Comparison of ENCODE assay signal across 19 cellular contexts in genomic region chr2:189625636-189626035, GRCh38. TPM values are rescaled to one million over a fixed set of nuclear protein-coding genes. Genes with fewer than 3 reads are reported as not detected.
DNase-seq lines count a peak whose midpoint lies in the region; ATAC-seq, FAIRE-seq and TF ChIP-seq lines count a peak whose summit lies in the region.
"Had no signal": no experiment of that assay in that cellular context is flagged by ENCODE, and none has a peak within 500 bp of the region (broad histone marks: within the 10 kb centered on the region; RNA-seq: fewer than 3 reads in every experiment).

No MANE protein-coding gene starts in this region.

- H3K4me1 Mint-ChIP-seq in activated naive CD4-positive, alpha-beta T cell treated with anti-CD3 and anti-CD28 coated beads, Interleukin-2, amount 50 U/mL, for 24 hours = peaks cover 29% of the 10 kb centered on the region
- peaks cover 24% of the 10 kb centered on the region for H3K4me1 Mint-ChIP-seq in activated naive CD4-positive, alpha-beta T cell treated with anti-CD3 and anti-CD28 coated beads for 36 hours (ENCODE audit: low read depth)
- H3K4me1 Mint-ChIP-seq: B cell had no signal

- H3K18ac ChIP-seq in H1 (ENCODE audit: extremely low read depth, low read length) = no peak overlapping the region

- H4K20me1 ChIP-seq in H1 (replicated peaks in 1 of 2; ENCODE audit: control insufficient read depth in 1 of 2, insufficient read depth in 2 of 2, low read length in 2 of 2) (no peaks in the 10 kb centered on the region), HepG2 (ENCODE audit: insufficient read depth, low read length) (no peaks in the 10 kb centered on the region)
- H4K20me1 ChIP-seq: BLaER1 had no signal

- in situ Hi-C loops in HepG2 (cut with HindIII; ENCODE audit: extremely low pct_ligation_motif_present, low pct_unique_long_range_greater_than_20kb) = no loop called here

- H3K36me3 Mint-ChIP-seq in activated naive CD4-positive, alpha-beta T cell treated with anti-CD3 and anti-CD28 coated beads, Interleukin-2, amount 50 U/mL, for 24 hours = no peaks in the 10 kb centered on the region
- H3K36me3 Mint-ChIP-seq in activated naive CD4-positive, alpha-beta T cell treated with anti-CD3 and anti-CD28 coated beads for 36 hours (ENCODE audit: low read depth) = no peaks in the 10 kb centered on the region
- H3K36me3 Mint-ChIP-seq: CD4-positive, CD25-positive, alpha-beta regulatory T cell; CD8-positive, alpha-beta T cell had no signal

- H4K5ac ChIP-seq in H1 (ENCODE audit: insufficient read length, low read depth, low read length) = no peak overlapping the region

- no peaks in the 10 kb centered on the region for H3K23me2 ChIP-seq in H1 (ENCODE audit: low read depth, low read length)

- no peak overlapping the region for H2BK120ac ChIP-seq in H1 (replicated peaks; ENCODE audit: low read depth, low read length)

- TF ChIP-seq CTCF in H1 (IDR thresholded peaks at IDR 0.05; ENCODE audit: control extremely low read depth in 1 of 3, insufficient read depth in 1 of 3, low read depth in 1 of 3, low read length in 3 of 3) (no peak), HepG2 (CRISPR knock-in tag; IDR thresholded peaks at IDR 0.05) (peak; percentile 20; the same call in 1 of the 2 replicates), spleen (IDR thresholded peaks at IDR 0.05 in 8 of 11, conservative IDR thresholded peaks at IDR 0.05 in 3 of 11) (no peak)

- H3K27ac Mint-ChIP-seq in activated naive CD4-positive, alpha-beta T cell treated with anti-CD3 and anti-CD28 coated beads, Interleukin-2, amount 50 U/mL, for 24 hours = peak overlapping the region; percentile 48
- H3K27ac Mint-ChIP-seq in activated naive CD4-positive, alpha-beta T cell treated with anti-CD3 and anti-CD28 coated beads for 36 hours = no peak overlapping the region
- H3K27ac Mint-ChIP-seq: B cell; CD4-positive, CD25-positive, alpha-beta regulatory T cell; CD8-positive, alpha-beta T cell had no signal

- no peaks in the 10 kb centered on the region for H3K79me1 ChIP-seq in H1 (ENCODE audit: low read depth, low read length)

- TF ChIP-seq POLR2A in H1 (IDR thresholded peaks at IDR 0.05; ENCODE audit: control extremely low read depth in 1 of 2, low read depth in 2 of 2, low read length in 2 of 2) (no peak), HepG2 (IDR thresholded peaks at IDR 0.05; ENCODE audit: insufficient read depth in 1 of 2, low read depth in 2 of 2, low read length in 2 of 2) (no peak), spleen (IDR thresholded peaks at IDR 0.05) (no peak)

- H3K4me3 ChIP-seq in H1 (ENCODE audit: extremely low read depth in 1 of 4, insufficient read depth in 2 of 4, low read depth in 3 of 4, low read length in 4 of 4) (no peak overlapping the region), HepG2 (replicated peaks in 1 of 3; ENCODE audit: insufficient read depth in 1 of 3, low read depth in 2 of 3, low read length in 3 of 3) (no peak overlapping the region), spleen (no peak overlapping the region)
- H3K4me3 ChIP-seq: BLaER1 had no signal

- WGBS in H1 (ENCODE audit: extremely low coverage in 1 of 2, insufficient coverage in 1 of 2, insufficient read length in 1 of 2, insufficient replicate concordance in 2 of 2, low coverage in 1 of 2, low lambda C conversion rate in 2 of 2, missing lambda C conversion rate in 1 of 2), 2 experiments = 90% methylated on average over 2 of the region's 2 CpGs; no CpG with 5 or more reads in 1 of the 2 experiments
- 23% methylated on average over 2 of the region's 2 CpGs for WGBS in HepG2 (ENCODE audit: low lambda C conversion rate)
- 80 to 98% (median 89%) methylated on average over 2 of the region's 2 CpGs for WGBS in spleen, 5 donors

- H3K4me1 ChIP-seq in H1 (replicated peaks in 1 of 4; ENCODE audit: control insufficient read depth in 3 of 4, insufficient read depth in 4 of 4, low read length in 3 of 4) = 0 out of 7 replicates have a peak, but pooled peaks cover 0 to 3% (median 0%) of the 10 kb centered on the region in 4 experiments
- peaks cover 12% of the 10 kb centered on the region for H3K4me1 ChIP-seq in HepG2 (ENCODE audit: insufficient read depth, low read length)
- H3K4me1 ChIP-seq in spleen = no peaks in the 10 kb centered on the region

- H3K27ac ChIP-seq in H1 (ENCODE audit: low read depth, low read length) (no peak overlapping the region), HepG2 (ENCODE audit: extremely low read length, insufficient read depth, low read length) (no peak overlapping the region), spleen (no peak overlapping the region)
- H3K27ac ChIP-seq: 22Rv1, BLaER1, C4-2B had no signal

- no peak overlapping the region for H2AFZ ChIP-seq in H1 (ENCODE audit: low read length)
- no peak overlapping the region for H2AFZ ChIP-seq in HepG2 (ENCODE audit: low read length)

- POLR2A ChIA-PET in H1 (lab: Charles Lee; ENCODE audit: partially characterized antibody) = interaction anchor here (1.0 kb wide), 1 partner anchor 9 kb away, joined by 3 read pairs; no protein-coding TSS in a partner anchor
- POLR2A ChIA-PET in HepG2 (lab: Yijun Ruan, JAX) = interaction anchor here (1.1 to 1.5 kb wide), 2 partner anchors 45 to 103 kb away, joined by 3 to 8 read pairs; partner anchors contain the start of gene SLC40A1

- peak; percentile 74 for ATAC-seq in HepG2
- ATAC-seq: CD8-positive, alpha-beta T cell had no signal

- H3K4me2 ChIP-seq in H1 (ENCODE audit: insufficient read depth in 1 of 2, low read depth in 2 of 2, low read length in 2 of 2) (no peak overlapping the region), HepG2 (ENCODE audit: low read depth, low read length) (no peak overlapping the region)
- H3K4me2 ChIP-seq: BLaER1 had no signal

- no peaks in the 10 kb centered on the region for H3K27me3 Mint-ChIP-seq in activated naive CD4-positive, alpha-beta T cell treated with anti-CD3 and anti-CD28 coated beads, Interleukin-2, amount 50 U/mL, for 24 hours
- H3K27me3 Mint-ChIP-seq in activated naive CD4-positive, alpha-beta T cell treated with anti-CD3 and anti-CD28 coated beads for 36 hours (ENCODE audit: low read depth) = no peaks in the 10 kb centered on the region

- H3K27me3 ChIP-seq in H1 (replicated peaks in 1 of 4; ENCODE audit: control insufficient read depth in 3 of 4, extremely low read depth in 1 of 4, insufficient read depth in 3 of 4, low read length in 3 of 4) (no peaks in the 10 kb centered on the region), HepG2 (ENCODE audit: control insufficient read depth in 1 of 2, insufficient read depth in 2 of 2, low read length in 2 of 2) (no peaks in the 10 kb centered on the region), spleen (replicated peaks in 1 of 7) (no peaks in the 10 kb centered on the region)
- H3K27me3 ChIP-seq: BLaER1 had no signal

- H3K9me3 ChIP-seq in H1 (ENCODE audit: insufficient read depth in 2 of 2, low read depth in 1 of 2, low read length in 1 of 2) = no peaks in the 10 kb centered on the region
- H3K9me3 ChIP-seq in HepG2 (ENCODE audit: low read length) = no peaks in the 10 kb centered on the region
- H3K9me3 ChIP-seq in spleen = no peaks in the 10 kb centered on the region
- H3K9me3 ChIP-seq: BLaER1, Caco-2 had no signal

- no peak overlapping the region for H2BK15ac ChIP-seq in H1 (ENCODE audit: low read length)

- H2BK5ac ChIP-seq in H1 (ENCODE audit: low read depth, low read length) = no peak overlapping the region

- no peaks in the 10 kb centered on the region for H3K9me3 Mint-ChIP-seq in activated naive CD4-positive, alpha-beta T cell treated with anti-CD3 and anti-CD28 coated beads, Interleukin-2, amount 50 U/mL, for 24 hours
- no peaks in the 10 kb centered on the region for H3K9me3 Mint-ChIP-seq in activated naive CD4-positive, alpha-beta T cell treated with anti-CD3 and anti-CD28 coated beads for 36 hours
- H3K9me3 Mint-ChIP-seq: CD4-positive, CD25-positive, alpha-beta regulatory T cell; CD8-positive, alpha-beta T cell had no signal

- CTCF ChIA-PET in activated naive CD4-positive, alpha-beta T cell treated with anti-CD3 and anti-CD28 coated beads for 36 hours (lab: Charles Lee) = no interaction called here
- CTCF ChIA-PET in H1 (lab: Charles Lee; ENCODE audit: partially characterized antibody) = interaction anchor here (0.9 to 2.4 kb wide), 3 partner anchors 8 to 36 kb away, joined by 3 to 9 read pairs (median 4); no protein-coding TSS in a partner anchor
- CTCF ChIA-PET in HepG2 (lab: Yijun Ruan, JAX; ENCODE audit: low intra/inter-chr PET ratio, low total read pairs) = interaction anchor here (0.6 kb wide), 1 partner anchor 188 kb away, joined by 6 read pairs; no protein-coding TSS in a partner anchor

- H3K14ac ChIP-seq in H1 (ENCODE audit: insufficient read length) = no peak overlapping the region

- no TSS peak for BruUV-seq in HepG2 (replicated peaks; lab: Mats Ljungman, UMichigan)

- intact Hi-C loops in activated naive CD4-positive, alpha-beta T cell treated with anti-CD3 and anti-CD28 coated beads for 36 hours (cut with micrococcal nuclease) = no loop called here
- intact Hi-C loops in HepG2 (cut with micrococcal nuclease; ENCODE audit: unreplicated experiment) (loop anchor here (2.0 kb wide), 1 partner anchor 45 kb away; the partner anchor contains the start of gene SLC40A1), spleen (cut with DNase I; ENCODE audit: low total_unique reads) (loop anchor here (10.0 kb wide), 1 partner anchor 51 kb away; no protein-coding TSS in a partner anchor)

- H2AK5ac ChIP-seq in H1 (ENCODE audit: low read depth, low read length) = no peak overlapping the region

- no peak overlapping the region for H2BK12ac ChIP-seq in H1 (ENCODE audit: low read depth, low read length)

- H3K36me3 ChIP-seq in H1 (ENCODE audit: control insufficient read depth in 2 of 4, insufficient read depth in 4 of 4, low read length in 3 of 4) = no peaks in the 10 kb centered on the region
- no peaks in the 10 kb centered on the region for H3K36me3 ChIP-seq in HepG2 (replicated peaks in 1 of 2; ENCODE audit: control insufficient read depth in 1 of 2, insufficient read depth in 2 of 2, low read length in 2 of 2)
- no peaks in the 10 kb centered on the region for H3K36me3 ChIP-seq in spleen
- H3K36me3 ChIP-seq: BLaER1 had no signal

- no peak overlapping the region for H3K56ac ChIP-seq in H1 (replicated peaks; ENCODE audit: insufficient read length, low read depth, low read length)

- H4K91ac ChIP-seq in H1 (replicated peaks; ENCODE audit: insufficient read length, low read length) = peak overlapping the region; percentile 30

- no peak overlapping the region for H3K23ac ChIP-seq in H1 (ENCODE audit: insufficient read length)

- H2BK20ac ChIP-seq in H1 (ENCODE audit: low read length) = no peak overlapping the region

- no peak overlapping the region for H4K8ac ChIP-seq in H1 (ENCODE audit: extremely low read depth, insufficient read depth, low read length)

- H3K79me2 ChIP-seq in H1 (ENCODE audit: control insufficient read depth in 1 of 2, insufficient read depth in 2 of 2, low read length in 2 of 2) = no peaks in the 10 kb centered on the region
- H3K79me2 ChIP-seq in HepG2 (ENCODE audit: insufficient read depth, low read length) = no peaks in the 10 kb centered on the region

- H3K4me3 Mint-ChIP-seq in activated naive CD4-positive, alpha-beta T cell treated with anti-CD3 and anti-CD28 coated beads, Interleukin-2, amount 50 U/mL, for 24 hours = no peak overlapping the region
- H3K4me3 Mint-ChIP-seq in activated naive CD4-positive, alpha-beta T cell treated with anti-CD3 and anti-CD28 coated beads for 36 hours = no peak overlapping the region
- H3K4me3 Mint-ChIP-seq: B cell; CD4-positive, CD25-positive, alpha-beta regulatory T cell; CD8-positive, alpha-beta T cell had no signal

- no peak for DNase-seq in activated naive CD4-positive, alpha-beta T cell treated with anti-CD3 and anti-CD28 coated beads for 36 hours
- DNase-seq in H1 (ENCODE audit: low read depth in 1 of 2, low spot score in 2 of 2) (no peak), HepG2 (ENCODE audit: low spot score) (no peak), spleen (no peak), NK-92 (lab: John Stamatoyannopoulos, UW; ENCODE audit: unreplicated experiment) (no peak)
- DNase-seq: Caco-2; CD4-positive, CD25-positive, alpha-beta regulatory T cell; CD8-positive, alpha-beta T cell; DMS153; DND-41; GOT3; H7; HCEC 1CT had no signal

- H3K4ac ChIP-seq in H1 (replicated peaks; ENCODE audit: insufficient read length, low read depth, low read length) = no peak overlapping the region

- no peak overlapping the region for H3K9ac ChIP-seq in H1 (replicated peaks in 1 of 4; ENCODE audit: extremely low read depth in 1 of 4, low read depth in 3 of 4, low read length in 3 of 4)
- no peak overlapping the region for H3K9ac ChIP-seq in HepG2 (ENCODE audit: insufficient read depth, low read depth, low read length)
- H3K9ac ChIP-seq: BLaER1 had no signal

- no peak for TF ChIP-seq RAD21 in H1 (IDR thresholded peaks at IDR 0.05 in 1 of 2, conservative IDR thresholded peaks at IDR 0.05 in 1 of 2; ENCODE audit: low read depth in 2 of 2, low read length in 2 of 2)
- TF ChIP-seq RAD21 in HepG2 (CRISPR knock-in tag; IDR thresholded peaks at IDR 0.05) = no peak

- TF ChIP-seq EP300 in H1 (IDR thresholded peaks at IDR 0.05; ENCODE audit: borderline replicate concordance in 1 of 2, low read depth in 2 of 2, low read length in 2 of 2) (no peak), HepG2 (IDR thresholded peaks at IDR 0.05; ENCODE audit: low read depth in 2 of 2, low read length in 2 of 2) (no peak), HepG2 (CRISPR knock-in tag; IDR thresholded peaks at IDR 0.05; ENCODE audit: borderline replicate concordance) (no peak)

- FAIRE-seq in H1 (lab: Jason Lieb, UNC) = no peak
- FAIRE-seq in HepG2 (lab: Jason Lieb, UNC) = no peak
- FAIRE-seq: GM12892 had no signal

RNA-seq across cellular contexts. Expression of gene ASNSD1, which starts 35.6 kb away (rescaled TPM):
- 10 to 100 TPM; 35.4 to 38.2 TPM for total RNA-seq in activated naive CD4-positive, alpha-beta T cell treated with anti-CD3 and anti-CD28 coated beads for 36 hours
- total RNA-seq in H1 (2021; fragmentation: NEBNext Ultra II Directional; extraction: Animal tissue kit (Norgen Biotek cat#: 25700)) = 37.7 and 44.8 TPM in 2 replicates
- polyA plus RNA-seq in H1 (2011; rRNA removed) (7.1 and 14.1 TPM in 2 replicates), HepG2 (2011; rRNA removed) (26.9 and 35.1 TPM in 2 replicates), spleen (10 to 100 TPM; 30.1 to 33.4 (median 30.4) TPM)
- 25.6 TPM for polyA plus RNA-seq in H1 (2011; cell fraction: cytosol; rRNA removed)
- polyA plus RNA-seq in H1 (2011; cell fraction: nucleus; rRNA removed) = 5.2 TPM
- 22.2 to 46.5 TPM (median 24.8 TPM) in 4 replicates for polyA plus RNA-seq in H1 (2012, experiment 1 of 2)
- polyA plus RNA-seq in H1 (2012, experiment 2 of 2) = 4.0 TPM
- 60.0 TPM for polyA plus RNA-seq in H1 (2013, experiment 1 of 2)
- 64.5 TPM for polyA plus RNA-seq in H1 (2013, experiment 2 of 2)
- 17.7 and 24.4 TPM in 2 replicates for polyA minus RNA-seq in H1 (2011; rRNA and poly(A)+ RNA removed)
- 82.5 TPM for polyA minus RNA-seq in H1 (2011; cell fraction: cytosol; rRNA and poly(A)+ RNA removed)
- 14.6 TPM for polyA minus RNA-seq in H1 (2011; cell fraction: nucleus; rRNA and poly(A)+ RNA removed)
- total RNA-seq in HepG2 (2016; rRNA removed; fragmentation: Illumina TruSeq; extraction: Trizol) (96.6 and 166 TPM in 2 replicates), spleen (10 to 100 TPM; 28.1 to 50.8 (median 33.9) TPM)
- 36.4 and 45.6 TPM in 2 replicates for total RNA-seq in HepG2 (2016; cell fraction: cytosol; rRNA removed; fragmentation: Illumina TruSeq; extraction: Trizol; ENCODE audit: low read depth)
- total RNA-seq in HepG2 (2016; cell fraction: insoluble cytoplasmic fraction; rRNA removed; fragmentation: Illumina TruSeq; extraction: Trizol) = 99.9 and 166 TPM in 2 replicates
- total RNA-seq in HepG2 (2016; cell fraction: membrane; rRNA removed; fragmentation: Illumina TruSeq; extraction: Trizol) = 85.2 and 99.8 TPM in 2 replicates
- total RNA-seq in HepG2 (2016; cell fraction: nucleus; rRNA removed; fragmentation: Illumina TruSeq; extraction: Trizol) = 44.0 and 50.3 TPM in 2 replicates
- 14.0 and 22.3 TPM in 2 replicates for polyA plus RNA-seq in HepG2 (2011; cell fraction: cytosol; rRNA removed)
- polyA plus RNA-seq in HepG2 (2011; cell fraction: nucleus; rRNA removed) = 9.7 and 13.3 TPM in 2 replicates
- polyA plus RNA-seq in HepG2 (2012) = 44.4 and 56.1 TPM in 2 replicates
- 29.3 and 47.9 TPM in 2 replicates for polyA plus RNA-seq in HepG2 (2016; cell fraction: cytosol; fragmentation: Illumina TruSeq; extraction: Trizol; ENCODE audit: low read depth)
- polyA plus RNA-seq in HepG2 (2016; cell fraction: insoluble cytoplasmic fraction; fragmentation: Illumina TruSeq; extraction: Trizol; ENCODE audit: low read depth) = 142 and 145 TPM in 2 replicates
- 58.2 and 68.6 TPM in 2 replicates for polyA plus RNA-seq in HepG2 (2016; cell fraction: membrane; fragmentation: Illumina TruSeq; extraction: Trizol; ENCODE audit: low read depth)
- polyA plus RNA-seq in HepG2 (2016; cell fraction: nucleus; fragmentation: Illumina TruSeq; extraction: Trizol; ENCODE audit: insufficient read depth, low read depth) = 60.3 and 61.7 TPM in 2 replicates
- polyA minus RNA-seq in HepG2 (2011; rRNA and poly(A)+ RNA removed; ENCODE audit: low replicate concordance) = 5.9 and 8.2 TPM in 2 replicates
- polyA minus RNA-seq in HepG2 (2011; cell fraction: cytosol; rRNA and poly(A)+ RNA removed) = 58.7 and 64.4 TPM in 2 replicates
- 32.3 and 35.6 TPM in 2 replicates for polyA minus RNA-seq in HepG2 (2011; cell fraction: nucleus; rRNA and poly(A)+ RNA removed)

RNA-seq across cellular contexts. Expression of gene SLC40A1, which starts 45.0 kb away (rescaled TPM):
- 1 to 10 TPM; 3.8 to 4.1 TPM for total RNA-seq in activated naive CD4-positive, alpha-beta T cell treated with anti-CD3 and anti-CD28 coated beads for 36 hours
- not detected in 2 replicates for total RNA-seq in H1 (2021; fragmentation: NEBNext Ultra II Directional; extraction: Animal tissue kit (Norgen Biotek cat#: 25700))
- 0.03 TPM in 1 of 2 replicates, not detected in the other for polyA plus RNA-seq in H1 (2011; rRNA removed)
- not detected for polyA plus RNA-seq in H1 (2011; cell fraction: cytosol; rRNA removed)
- not detected for polyA plus RNA-seq in H1 (2011; cell fraction: nucleus; rRNA removed)
- polyA plus RNA-seq in H1 (2012, experiment 1 of 2) = 0.09 TPM in 1 of 4 replicates, not detected in the others
- not detected for polyA plus RNA-seq in H1 (2012, experiment 2 of 2)
- polyA plus RNA-seq in H1 (2013, experiment 1 of 2) = 0.10 TPM
- 0.04 TPM for polyA plus RNA-seq in H1 (2013, experiment 2 of 2)
- polyA minus RNA-seq in H1 (2011; rRNA and poly(A)+ RNA removed) = 0.05 TPM in 1 of 2 replicates, not detected in the other
- polyA minus RNA-seq in H1 (2011; cell fraction: cytosol; rRNA and poly(A)+ RNA removed) = not detected
- polyA minus RNA-seq in H1 (2011; cell fraction: nucleus; rRNA and poly(A)+ RNA removed) = not detected
- total RNA-seq in HepG2 (2016; rRNA removed; fragmentation: Illumina TruSeq; extraction: Trizol) = 10.6 and 19.2 TPM in 2 replicates
- total RNA-seq in HepG2 (2016; cell fraction: cytosol; rRNA removed; fragmentation: Illumina TruSeq; extraction: Trizol; ENCODE audit: low read depth) = 2.5 and 3.1 TPM in 2 replicates
- 10.6 and 17.6 TPM in 2 replicates for total RNA-seq in HepG2 (2016; cell fraction: insoluble cytoplasmic fraction; rRNA removed; fragmentation: Illumina TruSeq; extraction: Trizol)
- total RNA-seq in HepG2 (2016; cell fraction: membrane; rRNA removed; fragmentation: Illumina TruSeq; extraction: Trizol) = 20.1 and 24.4 TPM in 2 replicates
- total RNA-seq in HepG2 (2016; cell fraction: nucleus; rRNA removed; fragmentation: Illumina TruSeq; extraction: Trizol) = 9.0 and 10.7 TPM in 2 replicates
- polyA plus RNA-seq in HepG2 (2011; rRNA removed) = 21.4 and 24.9 TPM in 2 replicates
- polyA plus RNA-seq in HepG2 (2011; cell fraction: cytosol; rRNA removed) = 14.9 and 22.6 TPM in 2 replicates
- polyA plus RNA-seq in HepG2 (2011; cell fraction: nucleus; rRNA removed) = 12.3 and 12.6 TPM in 2 replicates
- polyA plus RNA-seq in HepG2 (2012) = 35.5 and 45.2 TPM in 2 replicates
- polyA plus RNA-seq in HepG2 (2016; cell fraction: cytosol; fragmentation: Illumina TruSeq; extraction: Trizol; ENCODE audit: low read depth) = 3.4 and 3.6 TPM in 2 replicates
- 19.5 and 21.2 TPM in 2 replicates for polyA plus RNA-seq in HepG2 (2016; cell fraction: insoluble cytoplasmic fraction; fragmentation: Illumina TruSeq; extraction: Trizol; ENCODE audit: low read depth)
- polyA plus RNA-seq in HepG2 (2016; cell fraction: membrane; fragmentation: Illumina TruSeq; extraction: Trizol; ENCODE audit: low read depth) = 19.1 and 22.9 TPM in 2 replicates
- polyA plus RNA-seq in HepG2 (2016; cell fraction: nucleus; fragmentation: Illumina TruSeq; extraction: Trizol; ENCODE audit: insufficient read depth, low read depth) = 12.8 and 14.3 TPM in 2 replicates
- 0.47 and 45.0 TPM in 2 replicates for polyA minus RNA-seq in HepG2 (2011; rRNA and poly(A)+ RNA removed; ENCODE audit: low replicate concordance)
- polyA minus RNA-seq in HepG2 (2011; cell fraction: cytosol; rRNA and poly(A)+ RNA removed) = 26.4 and 29.2 TPM in 2 replicates
- 33.1 and 37.5 TPM in 2 replicates for polyA minus RNA-seq in HepG2 (2011; cell fraction: nucleus; rRNA and poly(A)+ RNA removed)
- total RNA-seq in spleen = 100 to 1,000 TPM; 315 to 843 (median 492) TPM
- polyA plus RNA-seq in spleen = 100 to 1,000 TPM in 2 of 3 donors, 10 to 100 TPM in 1; 55.7 to 116 (median 102) TPM

RNA-seq across cellular contexts. Expression of gene ANKAR, which starts 48.8 kb away (rescaled TPM):
- 1 to 10 TPM; 1.6 to 2.5 TPM for total RNA-seq in activated naive CD4-positive, alpha-beta T cell treated with anti-CD3 and anti-CD28 coated beads for 36 hours
- total RNA-seq in H1 (2021; fragmentation: NEBNext Ultra II Directional; extraction: Animal tissue kit (Norgen Biotek cat#: 25700)) = 1.5 and 1.7 TPM in 2 replicates
- polyA plus RNA-seq in H1 (2011; rRNA removed) (0.47 and 0.56 TPM in 2 replicates), HepG2 (2011; rRNA removed) (3.8 and 5.0 TPM in 2 replicates), spleen (1 to 10 TPM; 3.1 to 3.6 (median 3.5) TPM)
- polyA plus RNA-seq in H1 (2011; cell fraction: cytosol; rRNA removed) = 0.97 TPM
- polyA plus RNA-seq in H1 (2011; cell fraction: nucleus; rRNA removed) = 1.2 TPM
- 0.31 to 1.0 TPM (median 0.70 TPM) in 4 replicates for polyA plus RNA-seq in H1 (2012, experiment 1 of 2)
- not detected for polyA plus RNA-seq in H1 (2012, experiment 2 of 2)
- polyA plus RNA-seq in H1 (2013, experiment 1 of 2) = 1.1 TPM
- 1.2 TPM for polyA plus RNA-seq in H1 (2013, experiment 2 of 2)
- polyA minus RNA-seq in H1 (2011; rRNA and poly(A)+ RNA removed) = 1.3 TPM in 2 replicates
- 1.1 TPM for polyA minus RNA-seq in H1 (2011; cell fraction: cytosol; rRNA and poly(A)+ RNA removed)
- polyA minus RNA-seq in H1 (2011; cell fraction: nucleus; rRNA and poly(A)+ RNA removed) = 4.2 TPM
- total RNA-seq in HepG2 (2016; rRNA removed; fragmentation: Illumina TruSeq; extraction: Trizol) (3.0 and 3.6 TPM in 2 replicates), spleen (10 to 100 TPM; 10.8 to 32.3 (median 16.2) TPM)
- 10.4 and 13.3 TPM in 2 replicates for total RNA-seq in HepG2 (2016; cell fraction: cytosol; rRNA removed; fragmentation: Illumina TruSeq; extraction: Trizol; ENCODE audit: low read depth)
- total RNA-seq in HepG2 (2016; cell fraction: insoluble cytoplasmic fraction; rRNA removed; fragmentation: Illumina TruSeq; extraction: Trizol) = 2.7 and 4.7 TPM in 2 replicates
- total RNA-seq in HepG2 (2016; cell fraction: membrane; rRNA removed; fragmentation: Illumina TruSeq; extraction: Trizol) = 4.9 and 7.6 TPM in 2 replicates
- 8.9 and 14.3 TPM in 2 replicates for total RNA-seq in HepG2 (2016; cell fraction: nucleus; rRNA removed; fragmentation: Illumina TruSeq; extraction: Trizol)
- 1.7 and 3.3 TPM in 2 replicates for polyA plus RNA-seq in HepG2 (2011; cell fraction: cytosol; rRNA removed)
- 3.2 and 4.1 TPM in 2 replicates for polyA plus RNA-seq in HepG2 (2011; cell fraction: nucleus; rRNA removed)
- 2.9 and 4.3 TPM in 2 replicates for polyA plus RNA-seq in HepG2 (2012)
- 2.8 and 4.3 TPM in 2 replicates for polyA plus RNA-seq in HepG2 (2016; cell fraction: cytosol; fragmentation: Illumina TruSeq; extraction: Trizol; ENCODE audit: low read depth)
- 2.9 and 3.8 TPM in 2 replicates for polyA plus RNA-seq in HepG2 (2016; cell fraction: insoluble cytoplasmic fraction; fragmentation: Illumina TruSeq; extraction: Trizol; ENCODE audit: low read depth)
- polyA plus RNA-seq in HepG2 (2016; cell fraction: membrane; fragmentation: Illumina TruSeq; extraction: Trizol; ENCODE audit: low read depth) = 4.6 and 5.3 TPM in 2 replicates
- polyA plus RNA-seq in HepG2 (2016; cell fraction: nucleus; fragmentation: Illumina TruSeq; extraction: Trizol; ENCODE audit: insufficient read depth, low read depth) = 6.4 and 7.4 TPM in 2 replicates
- 0.37 and 3.8 TPM in 2 replicates for polyA minus RNA-seq in HepG2 (2011; rRNA and poly(A)+ RNA removed; ENCODE audit: low replicate concordance)
- 2.1 and 2.5 TPM in 2 replicates for polyA minus RNA-seq in HepG2 (2011; cell fraction: cytosol; rRNA and poly(A)+ RNA removed)
- 36.9 and 38.0 TPM in 2 replicates for polyA minus RNA-seq in HepG2 (2011; cell fraction: nucleus; rRNA and poly(A)+ RNA removed)

Comparison
In these comparisons a context has a peak if more than half of its experiments do, and no peak if none do; other contexts are left out.
1. RNA of gene SLC40A1, which starts 45.0 kb away (total RNA-seq): 315 to 843 TPM in spleen; 2.5 to 24.4 TPM in HepG2, 3.8 to 4.1 TPM in activated naive CD4-positive, alpha-beta T cell treated with anti-CD3 and anti-CD28 coated beads for 36 hours and not detected in H1; every median in the first group is over 10 times any median in the second.